In genomic region chr3:15492847-15493360, GRCh38 we compare ENCODE assay signal across 19 cellular contexts. TPM values are rescaled to one million over a fixed set of nuclear protein-coding genes. Genes with fewer than 3 reads are reported as not detected.
DNase-seq lines count a peak whose midpoint lies in the region; ATAC-seq lines count a peak whose summit lies in the region.
"Had no signal": no experiment of that assay in that cellular context is flagged by ENCODE, and none has a peak within 500 bp of the region (broad histone marks: within the 10 kb centered on the region; RNA-seq: fewer than 3 reads in every experiment).

No MANE protein-coding gene starts in this region.

- H3K36me3 Mint-ChIP-seq in activated naive CD8-positive, alpha-beta T cell treated with anti-CD3 and anti-CD28 coated beads, Interleukin-2, amount 50 U/mL, for 24 hours (ENCODE audit: low read depth) = no peaks in the 10 kb centered on the region

- H3K9me3 Mint-ChIP-seq in activated naive CD8-positive, alpha-beta T cell treated with anti-CD3 and anti-CD28 coated beads, Interleukin-2, amount 50 U/mL, for 24 hours = no peaks in the 10 kb centered on the region
- H3K9me3 Mint-ChIP-seq: CD8-positive, alpha-beta T cell; HFFc6; IgD-negative memory B cell had no signal

- H3K27ac Mint-ChIP-seq in activated naive CD8-positive, alpha-beta T cell treated with anti-CD3 and anti-CD28 coated beads, Interleukin-2, amount 50 U/mL, for 24 hours = no peak overlapping the region
- H3K27ac Mint-ChIP-seq: CD8-positive, alpha-beta T cell; HFFc6; IgD-negative memory B cell had no signal

- DNase-seq in activated CD8-positive, alpha-beta memory T cell treated with anti-CD3 and anti-CD28 coated beads, Interleukin-2, amount 50 U/mL, for 48 hours = peak; percentile 22
- DNase-seq in activated CD8-positive, alpha-beta memory T cell treated with anti-CD3 and anti-CD28 coated beads for 24 hours = no peak
- DNase-seq in astrocyte of the hippocampus (ENCODE audit: low read depth, low spot score) (peak; percentile 75), mesenteric fat pad (ENCODE audit: low spot score) (peak; percentile 30), ureter (ENCODE audit: low spot score) (no peak)
- no peak for DNase-seq in activated naive CD8-positive, alpha-beta T cell treated with anti-CD3 and anti-CD28 coated beads, Interleukin-2, amount 50 U/mL, for 24 hours
- DNase-seq in NK-92 treated with Interleukin-12 subunit alpha and Interleukin-12 subunit beta, amount 100 ng/mL, for 24 hours (lab: John Stamatoyannopoulos, UW) = no peak
- DNase-seq: Calu3; CD8-positive, alpha-beta T cell; DMS79 treated with DMSO at 0.1 percent for 48 hours; GM23248; HCEC 1CT; HFFc6 had no signal

- H3K4me3 Mint-ChIP-seq in activated naive CD8-positive, alpha-beta T cell treated with anti-CD3 and anti-CD28 coated beads, Interleukin-2, amount 50 U/mL, for 24 hours = no peak overlapping the region
- H3K4me3 Mint-ChIP-seq: CD14-positive monocyte; CD8-positive, alpha-beta T cell; HFFc6 had no signal

- no peaks in the 10 kb centered on the region for H3K27me3 Mint-ChIP-seq in activated naive CD8-positive, alpha-beta T cell treated with anti-CD3 and anti-CD28 coated beads, Interleukin-2, amount 50 U/mL, for 24 hours
- H3K27me3 Mint-ChIP-seq: IgD-negative memory B cell had no signal

- ATAC-seq in HG02981 (IDR thresholded peaks at IDR 0.05; ENCODE audit: unreplicated experiment) = no peak
- no peak for ATAC-seq in activated naive CD8-positive, alpha-beta T cell treated with anti-CD3 and anti-CD28 coated beads, Interleukin-2, amount 50 U/mL, for 24 hours
- ATAC-seq: A549; CD8-positive, alpha-beta T cell; GM12878; HepG2 had no signal

- H3K4me1 Mint-ChIP-seq in activated naive CD8-positive, alpha-beta T cell treated with anti-CD3 and anti-CD28 coated beads, Interleukin-2, amount 50 U/mL, for 24 hours = peaks cover 8% of the 10 kb centered on the region
- H3K4me1 Mint-ChIP-seq: IgD-negative memory B cell had no signal

RNA-seq across cellular contexts. Expression of gene COLQ, which starts 28.6 kb away (rescaled TPM):
- total RNA-seq in mesenteric fat pad = 0.74 TPM
- 6.1 TPM for total RNA-seq in ureter

Comparison
In these comparisons a context has a peak if more than half of its experiments do, and no peak if none do; other contexts are left out.
1. DNase-seq: peak in activated CD8-positive, alpha-beta memory T cell treated with anti-CD3 and anti-CD28 coated beads, Interleukin-2, amount 50 U/mL, for 48 hours (single experiment), astrocyte of the hippocampus (single experiment) and mesenteric fat pad (single experiment); none in activated CD8-positive, alpha-beta memory T cell treated with anti-CD3 and anti-CD28 coated beads for 24 hours (single experiment), activated naive CD8-positive, alpha-beta T cell treated with anti-CD3 and anti-CD28 coated beads, Interleukin-2, amount 50 U/mL, for 24 hours (single experiment), NK-92 treated with Interleukin-12 subunit alpha and Interleukin-12 subunit beta, amount 100 ng/mL, for 24 hours (single experiment) and ureter (single experiment).